In genomic region chr13:79409828-79410227, GRCh38 we compare ENCODE assay signal across 26 cellular contexts.
"Had no signal": no experiment of that assay in that cellular context is flagged by ENCODE, and none has a peak within 500 bp of the region (broad histone marks: within the 10 kb centered on the region; RNA-seq: fewer than 3 reads in every experiment).

No MANE protein-coding gene starts in this region.

- DNase-seq: activated B cell treated with CpG ODN at 0.5 μM for 24 hours; activated CD4-positive, alpha-beta T cell treated with anti-CD3 and anti-CD28 coated beads for 1 hour; activated CD4-positive, alpha-beta T cell treated with anti-CD3 and anti-CD28 coated beads, Interleukin-2, amount 10 ng/mL, durations not matched to agents 24 days and 14 days; activated CD4-positive, alpha-beta T cell treated with anti-CD3 and anti-CD28 coated beads, Interleukin-2, amount 50 U/mL, for 48 hours; activated CD8-positive, alpha-beta memory T cell treated with anti-CD3 and anti-CD28 coated beads, Interleukin-2, amount 10 ng/mL, durations not matched to agents 7 days and 5 days; activated effector memory CD4-positive, alpha-beta T cell treated with Interleukin-2 at 50 U/mL for 16 hours; activated naive CD4-positive, alpha-beta T cell; activated naive CD8-positive, alpha-beta T cell treated with anti-CD3 and anti-CD28 coated beads for 36 hours; activated T-cell treated with anti-CD3 and anti-CD28 coated beads, Interleukin-2, amount 50 U/mL, for 24 hours; adrenal gland; aorta; central memory CD4-positive, alpha-beta T cell; MG63; MV-4-11; NCI-H1105; NCI-H1436; NCI-H1694 treated with DMSO at 0.1 percent for 48 hours; NCI-H2029 treated with DMSO at 0.1 percent for 48 hours; NCI-H345; NCI-H510A treated with DMSO at 0.1 percent for 48 hours; NCI-H748 treated with DMSO at 0.1 percent for 48 hours; SIG-M5; SK-N-SH; T-helper 9 cell had no signal

- H3K27me3 ChIP-seq: adrenal gland, MG63 had no signal

- H3K9me3 ChIP-seq: adrenal gland, MG63, SK-N-SH had no signal

- H3K9me2 ChIP-seq: SK-N-SH had no signal

- ATAC-seq: activated CD8-positive, alpha-beta memory T cell treated with anti-CD3 and anti-CD28 coated beads, Interleukin-2, amount 10 ng/mL, durations not matched to agents 7 days and 5 days had no signal

- H3K4me2 ChIP-seq: KMS-11, SK-N-SH had no signal

- H3K27me3 Mint-ChIP-seq: activated B cell treated with CpG ODN at 0.5 μM for 24 hours; activated CD4-positive, alpha-beta T cell treated with anti-CD3 and anti-CD28 coated beads, Interleukin-2, amount 10 ng/mL, durations not matched to agents 24 days and 14 days; activated CD8-positive, alpha-beta memory T cell treated with anti-CD3 and anti-CD28 coated beads, Interleukin-2, amount 10 ng/mL, durations not matched to agents 7 days and 5 days; activated naive CD8-positive, alpha-beta T cell treated with anti-CD3 and anti-CD28 coated beads for 36 hours; activated T-cell treated with anti-CD3 and anti-CD28 coated beads, Interleukin-2, amount 50 U/mL, for 24 hours had no signal

- H3K27ac ChIP-seq: adrenal gland, KMS-11 had no signal

- H3K9me3 Mint-ChIP-seq: activated B cell treated with CpG ODN at 0.5 μM for 24 hours; activated CD4-positive, alpha-beta T cell treated with anti-CD3 and anti-CD28 coated beads, Interleukin-2, amount 10 ng/mL, durations not matched to agents 24 days and 14 days; activated naive CD8-positive, alpha-beta T cell treated with anti-CD3 and anti-CD28 coated beads for 36 hours; activated T-cell treated with anti-CD3 and anti-CD28 coated beads, Interleukin-2, amount 50 U/mL, for 24 hours; activated T-helper 1 cell treated with anti-CD3 and anti-CD28 coated beads, Interleukin-12 subunit alpha, Interleukin-12 subunit beta, Interleukin-2, Interleukin-4 antibody, amounts not matched to agents 30 ng/mL and 10 ng/mL and 1 ng/mL, durations not matched to agents 14 hours and 24 hours and 36 hours had no signal

- H3K9ac ChIP-seq: KMS-11, SK-N-SH had no signal

- H3K27ac Mint-ChIP-seq: activated B cell treated with CpG ODN at 0.5 μM for 24 hours; activated CD4-positive, alpha-beta T cell treated with anti-CD3 and anti-CD28 coated beads, Interleukin-2, amount 10 ng/mL, durations not matched to agents 24 days and 14 days; activated CD8-positive, alpha-beta memory T cell treated with anti-CD3 and anti-CD28 coated beads, Interleukin-2, amount 10 ng/mL, durations not matched to agents 7 days and 5 days; activated naive CD8-positive, alpha-beta T cell treated with anti-CD3 and anti-CD28 coated beads for 36 hours; activated T-helper 1 cell treated with anti-CD3 and anti-CD28 coated beads, Interleukin-12 subunit alpha, Interleukin-12 subunit beta, Interleukin-2, Interleukin-4 antibody, amounts not matched to agents 30 ng/mL and 10 ng/mL and 1 ng/mL, durations not matched to agents 14 hours and 24 hours and 36 hours had no signal

- H3K4me3 Mint-ChIP-seq: activated B cell treated with CpG ODN at 0.5 μM for 24 hours; activated CD4-positive, alpha-beta T cell treated with anti-CD3 and anti-CD28 coated beads, Interleukin-2, amount 10 ng/mL, durations not matched to agents 24 days and 14 days; activated CD8-positive, alpha-beta memory T cell treated with anti-CD3 and anti-CD28 coated beads, Interleukin-2, amount 10 ng/mL, durations not matched to agents 7 days and 5 days; activated naive CD8-positive, alpha-beta T cell treated with anti-CD3 and anti-CD28 coated beads for 36 hours; activated T-cell treated with anti-CD3 and anti-CD28 coated beads, Interleukin-2, amount 50 U/mL, for 24 hours; activated T-helper 1 cell treated with anti-CD3 and anti-CD28 coated beads, Interleukin-12 subunit alpha, Interleukin-12 subunit beta, Interleukin-2, Interleukin-4 antibody, amounts not matched to agents 30 ng/mL and 10 ng/mL and 1 ng/mL, durations not matched to agents 14 hours and 24 hours and 36 hours had no signal

- H3K4me3 ChIP-seq: adrenal gland, MG63 had no signal
